ENCODE assay signal across 3 cellular contexts in the genomic region with DNA sequence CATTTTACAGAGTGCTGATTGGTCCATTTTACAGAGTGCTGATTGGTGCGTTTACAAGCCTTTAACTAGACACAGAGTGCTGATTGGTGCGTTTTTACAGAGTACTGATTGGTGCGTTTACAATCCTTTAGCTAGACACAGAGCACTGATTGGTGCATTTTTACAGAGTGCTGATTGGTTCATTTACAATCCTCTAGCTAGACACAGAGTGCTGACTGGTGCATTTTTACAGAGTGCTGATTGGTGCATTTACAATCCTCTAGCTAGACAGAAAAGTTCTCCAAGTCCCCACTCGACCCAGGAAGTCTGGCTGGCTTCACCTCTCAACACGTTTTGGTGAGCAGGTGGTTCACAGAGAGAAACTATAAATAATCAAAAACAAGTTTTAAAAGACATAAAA. TPM values are rescaled to one million over a fixed set of nuclear protein-coding genes. Genes with fewer than 3 reads are reported as not detected.
"Had no signal": no experiment of that assay in that cellular context is flagged by ENCODE, and none has a peak within 500 bp of the region (broad histone marks: within the 10 kb centered on the region; RNA-seq: fewer than 3 reads in every experiment).

No MANE protein-coding gene starts in this region.

RNA-seq across cellular contexts. Expression of a gene that starts 24.4 kb away (rescaled TPM):
- total RNA-seq: HT-29, HT1080 had no signal
- polyA plus RNA-seq: IgD-negative memory B cell had no signal
